1 cellular context compared by ENCODE assay signal in the genomic region with DNA sequence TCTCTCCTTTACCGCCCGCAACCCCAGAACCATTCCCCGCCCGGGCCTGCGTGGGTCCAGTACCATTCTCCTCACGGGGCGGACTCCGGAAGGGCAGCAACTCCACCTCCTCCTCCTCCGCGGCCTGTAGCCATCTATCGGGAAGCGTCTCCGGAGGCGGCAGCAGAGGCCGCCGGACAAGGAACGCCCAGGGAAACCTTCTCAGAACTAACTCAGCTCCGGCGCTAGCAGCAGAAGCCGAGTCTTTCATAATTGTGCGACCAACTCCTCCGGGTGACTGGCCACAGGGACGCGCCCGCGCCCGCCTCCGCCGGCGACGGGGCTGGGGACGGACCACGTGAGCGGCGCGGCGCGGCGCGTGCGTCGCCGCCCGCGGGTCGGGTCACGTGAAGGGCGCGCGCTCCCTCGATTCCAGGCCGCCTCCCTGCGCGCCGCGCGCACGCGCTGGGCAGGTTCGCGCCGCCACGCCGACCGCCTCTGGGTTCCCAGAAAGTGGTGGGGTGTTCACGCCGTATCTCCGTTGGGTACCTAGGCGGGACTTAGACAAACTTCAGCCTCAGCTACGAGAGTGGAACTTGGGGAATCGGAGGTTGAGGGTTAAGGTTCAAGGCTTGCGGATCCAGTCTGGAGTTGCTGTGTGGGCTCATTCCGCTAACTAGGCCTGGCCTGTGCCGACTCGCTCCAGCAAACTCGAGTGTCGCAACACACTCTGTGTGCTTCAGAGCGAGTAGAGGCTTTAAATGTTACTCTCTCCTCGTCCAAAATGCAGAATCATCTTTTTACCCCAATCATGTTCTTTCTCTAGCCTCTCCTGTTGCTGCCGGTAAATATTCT.
TF ChIP-seq lines count a peak whose summit lies in the region.

A gene with protein sequence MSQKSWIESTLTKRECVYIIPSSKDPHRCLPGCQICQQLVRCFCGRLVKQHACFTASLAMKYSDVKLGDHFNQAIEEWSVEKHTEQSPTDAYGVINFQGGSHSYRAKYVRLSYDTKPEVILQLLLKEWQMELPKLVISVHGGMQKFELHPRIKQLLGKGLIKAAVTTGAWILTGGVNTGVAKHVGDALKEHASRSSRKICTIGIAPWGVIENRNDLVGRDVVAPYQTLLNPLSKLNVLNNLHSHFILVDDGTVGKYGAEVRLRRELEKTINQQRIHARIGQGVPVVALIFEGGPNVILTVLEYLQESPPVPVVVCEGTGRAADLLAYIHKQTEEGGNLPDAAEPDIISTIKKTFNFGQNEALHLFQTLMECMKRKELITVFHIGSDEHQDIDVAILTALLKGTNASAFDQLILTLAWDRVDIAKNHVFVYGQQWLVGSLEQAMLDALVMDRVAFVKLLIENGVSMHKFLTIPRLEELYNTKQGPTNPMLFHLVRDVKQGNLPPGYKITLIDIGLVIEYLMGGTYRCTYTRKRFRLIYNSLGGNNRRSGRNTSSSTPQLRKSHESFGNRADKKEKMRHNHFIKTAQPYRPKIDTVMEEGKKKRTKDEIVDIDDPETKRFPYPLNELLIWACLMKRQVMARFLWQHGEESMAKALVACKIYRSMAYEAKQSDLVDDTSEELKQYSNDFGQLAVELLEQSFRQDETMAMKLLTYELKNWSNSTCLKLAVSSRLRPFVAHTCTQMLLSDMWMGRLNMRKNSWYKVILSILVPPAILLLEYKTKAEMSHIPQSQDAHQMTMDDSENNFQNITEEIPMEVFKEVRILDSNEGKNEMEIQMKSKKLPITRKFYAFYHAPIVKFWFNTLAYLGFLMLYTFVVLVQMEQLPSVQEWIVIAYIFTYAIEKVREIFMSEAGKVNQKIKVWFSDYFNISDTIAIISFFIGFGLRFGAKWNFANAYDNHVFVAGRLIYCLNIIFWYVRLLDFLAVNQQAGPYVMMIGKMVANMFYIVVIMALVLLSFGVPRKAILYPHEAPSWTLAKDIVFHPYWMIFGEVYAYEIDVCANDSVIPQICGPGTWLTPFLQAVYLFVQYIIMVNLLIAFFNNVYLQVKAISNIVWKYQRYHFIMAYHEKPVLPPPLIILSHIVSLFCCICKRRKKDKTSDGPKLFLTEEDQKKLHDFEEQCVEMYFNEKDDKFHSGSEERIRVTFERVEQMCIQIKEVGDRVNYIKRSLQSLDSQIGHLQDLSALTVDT (N-terminal part only) (minus strand): TSS at position 330 of the 834 bp plus-strand sequence. CDS start 264 bp downstream, at position 66.

TF ChIP-seq in K562, 482 proteins besides CTCF, POLR2A, EP300 and RAD21 (continued from another document and continues in another):
- no peak for TF ChIP-seq SFPQ (IDR thresholded peaks at IDR 0.05; ENCODE audit: low read depth, low read length)
- no peak for TF ChIP-seq NCOA6 (IDR thresholded peaks at IDR 0.05)
- no peak for TF ChIP-seq MTF1 (CRISPR knock-in tag; IDR thresholded peaks at IDR 0.05; ENCODE audit: borderline replicate concordance)
- no peak for TF ChIP-seq ZC3H8 (IDR thresholded peaks at IDR 0.05)
- TF ChIP-seq, protein P1, sequence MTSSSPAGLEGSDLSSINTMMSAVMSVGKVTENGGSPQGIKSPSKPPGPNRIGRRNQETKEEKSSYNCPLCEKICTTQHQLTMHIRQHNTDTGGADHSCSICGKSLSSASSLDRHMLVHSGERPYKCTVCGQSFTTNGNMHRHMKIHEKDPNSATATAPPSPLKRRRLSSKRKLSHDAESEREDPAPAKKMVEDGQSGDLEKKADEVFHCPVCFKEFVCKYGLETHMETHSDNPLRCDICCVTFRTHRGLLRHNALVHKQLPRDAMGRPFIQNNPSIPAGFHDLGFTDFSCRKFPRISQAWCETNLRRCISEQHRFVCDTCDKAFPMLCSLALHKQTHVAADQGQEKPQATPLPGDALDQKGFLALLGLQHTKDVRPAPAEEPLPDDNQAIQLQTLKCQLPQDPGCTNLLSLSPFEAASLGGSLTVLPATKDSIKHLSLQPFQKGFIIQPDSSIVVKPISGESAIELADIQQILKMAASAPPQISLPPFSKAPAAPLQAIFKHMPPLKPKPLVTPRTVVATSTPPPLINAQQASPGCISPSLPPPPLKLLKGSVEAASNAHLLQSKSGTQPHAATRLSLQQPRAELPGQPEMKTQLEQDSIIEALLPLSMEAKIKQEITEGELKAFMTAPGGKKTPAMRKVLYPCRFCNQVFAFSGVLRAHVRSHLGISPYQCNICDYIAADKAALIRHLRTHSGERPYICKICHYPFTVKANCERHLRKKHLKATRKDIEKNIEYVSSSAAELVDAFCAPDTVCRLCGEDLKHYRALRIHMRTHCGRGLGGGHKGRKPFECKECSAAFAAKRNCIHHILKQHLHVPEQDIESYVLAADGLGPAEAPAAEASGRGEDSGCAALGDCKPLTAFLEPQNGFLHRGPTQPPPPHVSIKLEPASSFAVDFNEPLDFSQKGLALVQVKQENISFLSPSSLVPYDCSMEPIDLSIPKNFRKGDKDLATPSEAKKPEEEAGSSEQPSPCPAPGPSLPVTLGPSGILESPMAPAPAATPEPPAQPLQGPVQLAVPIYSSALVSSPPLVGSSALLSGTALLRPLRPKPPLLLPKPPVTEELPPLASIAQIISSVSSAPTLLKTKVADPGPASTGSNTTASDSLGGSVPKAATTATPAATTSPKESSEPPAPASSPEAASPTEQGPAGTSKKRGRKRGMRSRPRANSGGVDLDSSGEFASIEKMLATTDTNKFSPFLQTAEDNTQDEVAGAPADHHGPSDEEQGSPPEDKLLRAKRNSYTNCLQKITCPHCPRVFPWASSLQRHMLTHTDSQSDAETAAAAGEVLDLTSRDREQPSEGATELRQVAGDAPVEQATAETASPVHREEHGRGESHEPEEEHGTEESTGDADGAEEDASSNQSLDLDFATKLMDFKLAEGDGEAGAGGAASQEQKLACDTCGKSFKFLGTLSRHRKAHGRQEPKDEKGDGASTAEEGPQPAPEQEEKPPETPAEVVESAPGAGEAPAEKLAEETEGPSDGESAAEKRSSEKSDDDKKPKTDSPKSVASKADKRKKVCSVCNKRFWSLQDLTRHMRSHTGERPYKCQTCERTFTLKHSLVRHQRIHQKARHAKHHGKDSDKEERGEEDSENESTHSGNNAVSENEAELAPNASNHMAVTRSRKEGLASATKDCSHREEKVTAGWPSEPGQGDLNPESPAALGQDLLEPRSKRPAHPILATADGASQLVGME (CRISPR knock-in tag; IDR thresholded peaks at IDR 0.05) = no peak
- TF ChIP-seq HMGXB4 (CRISPR knock-in tag; IDR thresholded peaks at IDR 0.05) = peak; percentile 85
- TF ChIP-seq MAZ (CRISPR knock-in tag; conservative IDR thresholded peaks at IDR 0.05 in 1 of 2, IDR thresholded peaks at IDR 0.05 in 1 of 2) = peak; percentile 60 to 73; a peak in 2 of 4 replicates
- no peak for TF ChIP-seq ZNF780A (CRISPR knock-in tag; IDR thresholded peaks at IDR 0.05)
- TF ChIP-seq ZNF584 (CRISPR knock-in tag; IDR thresholded peaks at IDR 0.05; ENCODE audit: low read depth) = peak; percentile 80; the same call in 1 of the 2 replicates
- TF ChIP-seq CBFB (CRISPR knock-in tag; IDR thresholded peaks at IDR 0.05) = no peak
- no peak for TF ChIP-seq MCM3 (IDR thresholded peaks at IDR 0.05)
- peak; percentile 74 for TF ChIP-seq ELF1 (tag; IDR thresholded peaks at IDR 0.05)
- peak; percentile 95 for TF ChIP-seq CREB3L1 (IDR thresholded peaks at IDR 0.05; ENCODE audit: borderline replicate concordance, low read depth)
- peak; percentile 64; the same call in 1 of the 2 replicates for TF ChIP-seq KLF1 (tag; IDR thresholded peaks at IDR 0.05)
- peak; percentile 80 for TF ChIP-seq PHF20 (IDR thresholded peaks at IDR 0.05; ENCODE audit: partially characterized antibody)
- 0 out of 2 replicates have a peak, but pooled peaks have one; percentile 12 for TF ChIP-seq ZNF324 (CRISPR knock-in tag; IDR thresholded peaks at IDR 0.05)
- peak; percentile 79; the same call in 1 of the 2 replicates for TF ChIP-seq CHCHD3 (CRISPR knock-in tag; IDR thresholded peaks at IDR 0.05)
- peak; percentile 92 for TF ChIP-seq RBBP5 (IDR thresholded peaks at IDR 0.05; ENCODE audit: borderline replicate concordance, insufficient read depth, low read length, poor library complexity, severe bottlenecking)
- TF ChIP-seq SRSF9 (IDR thresholded peaks at IDR 0.05; ENCODE audit: borderline replicate concordance, low read depth, low read length) = no peak
- no peak for TF ChIP-seq ZNF239 (CRISPR knock-in tag; IDR thresholded peaks at IDR 0.05)
- TF ChIP-seq, protein P2, sequence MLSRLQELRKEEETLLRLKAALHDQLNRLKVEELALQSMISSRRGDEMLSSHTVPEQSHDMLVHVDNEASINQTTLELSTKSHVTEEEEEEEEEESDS (CRISPR knock-in tag; IDR thresholded peaks at IDR 0.05) = no peak
- TF ChIP-seq ETV5 (CRISPR knock-in tag; IDR thresholded peaks at IDR 0.05; ENCODE audit: low read depth) = no peak; the same call in 1 of the 2 replicates
- peak; percentile 19; the same call in 1 of the 2 replicates for TF ChIP-seq ZNF24 (IDR thresholded peaks at IDR 0.05)
- no peak for TF ChIP-seq TFAM (CRISPR knock-in tag; conservative IDR thresholded peaks at IDR 0.05)
- TF ChIP-seq ZFP30 (CRISPR knock-in tag; IDR thresholded peaks at IDR 0.05; ENCODE audit: borderline replicate concordance) = no peak
- 0 out of 2 replicates have a peak, but pooled peaks have one; percentile 68 for TF ChIP-seq GTF2F1 (IDR thresholded peaks at IDR 0.05; ENCODE audit: low read depth, low read length)
- peak; percentile 93 for TF ChIP-seq CTBP1 (IDR thresholded peaks at IDR 0.05; ENCODE audit: borderline replicate concordance)
- TF ChIP-seq, protein P3, sequence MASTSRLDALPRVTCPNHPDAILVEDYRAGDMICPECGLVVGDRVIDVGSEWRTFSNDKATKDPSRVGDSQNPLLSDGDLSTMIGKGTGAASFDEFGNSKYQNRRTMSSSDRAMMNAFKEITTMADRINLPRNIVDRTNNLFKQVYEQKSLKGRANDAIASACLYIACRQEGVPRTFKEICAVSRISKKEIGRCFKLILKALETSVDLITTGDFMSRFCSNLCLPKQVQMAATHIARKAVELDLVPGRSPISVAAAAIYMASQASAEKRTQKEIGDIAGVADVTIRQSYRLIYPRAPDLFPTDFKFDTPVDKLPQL (IDR thresholded peaks at IDR 0.05; ENCODE audit: extremely low read depth, insufficient read length) = no peak
- TF ChIP-seq WHSC1 (IDR thresholded peaks at IDR 0.05; ENCODE audit: low read length) = no peak
- no peak; the same call in 1 of the 2 replicates for TF ChIP-seq KAT7 (CRISPR knock-in tag; IDR thresholded peaks at IDR 0.05; ENCODE audit: borderline replicate concordance)
- no peak; the same call in 1 of the 2 replicates for TF ChIP-seq DNMT1 (IDR thresholded peaks at IDR 0.05)
- TF ChIP-seq, protein P4, sequence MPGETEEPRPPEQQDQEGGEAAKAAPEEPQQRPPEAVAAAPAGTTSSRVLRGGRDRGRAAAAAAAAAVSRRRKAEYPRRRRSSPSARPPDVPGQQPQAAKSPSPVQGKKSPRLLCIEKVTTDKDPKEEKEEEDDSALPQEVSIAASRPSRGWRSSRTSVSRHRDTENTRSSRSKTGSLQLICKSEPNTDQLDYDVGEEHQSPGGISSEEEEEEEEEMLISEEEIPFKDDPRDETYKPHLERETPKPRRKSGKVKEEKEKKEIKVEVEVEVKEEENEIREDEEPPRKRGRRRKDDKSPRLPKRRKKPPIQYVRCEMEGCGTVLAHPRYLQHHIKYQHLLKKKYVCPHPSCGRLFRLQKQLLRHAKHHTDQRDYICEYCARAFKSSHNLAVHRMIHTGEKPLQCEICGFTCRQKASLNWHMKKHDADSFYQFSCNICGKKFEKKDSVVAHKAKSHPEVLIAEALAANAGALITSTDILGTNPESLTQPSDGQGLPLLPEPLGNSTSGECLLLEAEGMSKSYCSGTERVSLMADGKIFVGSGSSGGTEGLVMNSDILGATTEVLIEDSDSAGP (CRISPR knock-in tag; IDR thresholded peaks at IDR 0.05) = no peak
